Comparison of ENCODE assay signal across 12 cellular contexts in the genomic region with DNA sequence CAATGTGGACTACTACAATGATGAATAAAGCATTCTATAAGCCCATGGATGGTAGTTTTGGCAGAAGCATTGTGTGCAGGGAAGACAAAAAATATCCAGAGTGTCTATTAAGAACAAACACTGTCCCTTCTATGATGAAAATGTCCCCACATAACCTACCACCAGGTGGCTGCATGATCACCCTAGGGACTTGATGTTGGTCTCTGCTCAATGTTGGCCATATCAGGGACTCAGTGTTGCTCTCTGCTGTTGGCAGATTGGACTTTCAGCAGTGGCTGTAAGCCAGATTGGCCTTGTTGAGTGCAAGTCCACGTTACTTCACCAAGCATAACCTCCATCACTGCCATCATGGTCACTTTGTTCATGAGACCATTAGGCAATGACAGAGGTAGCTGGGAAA. TPM values are rescaled to one million over a fixed set of nuclear protein-coding genes. Genes with fewer than 3 reads are reported as not detected.
A peak's percentile ranks its signal among the peaks of the same experiment; 100 is the strongest.
DNase-seq lines count a peak whose midpoint lies in the region; ATAC-seq and TF ChIP-seq lines count a peak whose summit lies in the region.
"Not testable (repeated sequence)": the region's sequence is repeated elsewhere in the genome, so short reads cannot be mapped to it uniquely, and the experiment has no call there.
"Had no signal": no experiment of that assay in that cellular context is flagged by ENCODE, and none has a peak within 500 bp of the region (broad histone marks: within the 10 kb centered on the region; RNA-seq: fewer than 3 reads in every experiment).

No MANE protein-coding gene starts in this region.

- not testable (repeated sequence) for H3K79me2 ChIP-seq in GM23338 (replicated peaks; ENCODE audit: insufficient read depth); Loucy (ENCODE audit: insufficient read depth, low read length); OCI-LY3 (ENCODE audit: low read length); mesendoderm (ENCODE audit: control insufficient read depth, insufficient read depth, low read length)

- not testable (repeated sequence) for H3K36me3 ChIP-seq in GM06990 (ENCODE audit: control insufficient read depth, insufficient read depth, low read length); GM23338 (ENCODE audit: insufficient read depth); Loucy (ENCODE audit: insufficient read depth, low read length); OCI-LY3 (replicated peaks; ENCODE audit: low read depth, low read length); mesendoderm (ENCODE audit: control insufficient read depth, insufficient read depth, low read length)

- not testable (repeated sequence) for H3K79me1 ChIP-seq in mesendoderm (ENCODE audit: low read length)

- H3K27me3 Mint-ChIP-seq in GM23338 (ENCODE audit: insufficient read depth, low read depth, poor library complexity); T-helper 17 cell: not testable (repeated sequence)

- H3K9ac ChIP-seq in Loucy (ENCODE audit: low read depth, low read length, poor library complexity, severe bottlenecking); OCI-LY3 (ENCODE audit: low read length); mesendoderm (ENCODE audit: low read length): not testable (repeated sequence)

- not testable (repeated sequence) for H4K8ac ChIP-seq in mesendoderm (ENCODE audit: low read depth, low read length)

- not testable (repeated sequence) for H3K4me2 ChIP-seq in GM23338; Loucy (ENCODE audit: low read depth, low read length, poor library complexity, severe bottlenecking); OCI-LY3 (ENCODE audit: low read length); mesendoderm (ENCODE audit: low read length)

- H3F3A ChIP-seq in GM23338 (replicated peaks; ENCODE audit: low read depth); Loucy (ENCODE audit: low read depth): not testable (repeated sequence)

- not testable (repeated sequence) for H3K27ac Mint-ChIP-seq in GM23338, T-helper 17 cell

- H2BK120ac ChIP-seq in mesendoderm (ENCODE audit: low read depth, low read length) = not testable (repeated sequence)

- not testable (repeated sequence) for H3K4me3 Mint-ChIP-seq in GM23338, T-helper 17 cell

- not testable (repeated sequence) for H3K4ac ChIP-seq in mesendoderm (ENCODE audit: low read depth, low read length)

- H3K4me1 Mint-ChIP-seq in GM23338, T-helper 17 cell: not testable (repeated sequence)

- not testable (repeated sequence) for H3K27ac ChIP-seq in 22Rv1; GM23338 (ENCODE audit: low read depth); OCI-LY3 (ENCODE audit: low read length); mesendoderm (ENCODE audit: low read depth, low read length)

- H2AFZ ChIP-seq in GM23338; Loucy (ENCODE audit: low read length); OCI-LY3 (ENCODE audit: low read depth, low read length): not testable (repeated sequence)

- H2AK5ac ChIP-seq in mesendoderm (ENCODE audit: low read length) = not testable (repeated sequence)

- not testable (repeated sequence) for H2BK5ac ChIP-seq in mesendoderm (ENCODE audit: low read length)

- H3K9me3 ChIP-seq in Loucy (ENCODE audit: insufficient read depth, low read depth, low read length); OCI-LY3 (ENCODE audit: insufficient read depth, low read length); T-helper 17 cell (ENCODE audit: control insufficient read depth, low read length, poor library complexity, severe bottlenecking): not testable (repeated sequence)

- not testable (repeated sequence) for ATAC-seq in GM23338
- peak; percentile 36 for ATAC-seq in T-helper 17 cell

- not testable (repeated sequence) for H2BK15ac ChIP-seq in mesendoderm (replicated peaks; ENCODE audit: low read depth)

- not testable (repeated sequence) for H3K18ac ChIP-seq in mesendoderm (ENCODE audit: low read length)

- not testable (repeated sequence) for H4K20me1 ChIP-seq in GM23338 (replicated peaks; ENCODE audit: insufficient read depth); Loucy (ENCODE audit: insufficient read depth, low read length, poor library complexity, severe bottlenecking); OCI-LY3 (ENCODE audit: insufficient read depth, low read length)

- not testable (repeated sequence) for H4K5ac ChIP-seq in mesendoderm (ENCODE audit: low read length)

- not testable (repeated sequence) for H3K9me2 ChIP-seq in GM23338 (ENCODE audit: insufficient read depth); Loucy (replicated peaks; ENCODE audit: low read depth, low read length)

- DNase-seq in GM06990 (ENCODE audit: extremely low read depth, insufficient read length); T-helper 17 cell; epithelial cell of proximal tubule (ENCODE audit: low read depth): not testable (repeated sequence)
- peak; percentile 5 for DNase-seq in GM23338 (ENCODE audit: low spot score)
- peak; percentile 28 for DNase-seq in mesendoderm

- H3K23ac ChIP-seq in mesendoderm (ENCODE audit: low read length) = not testable (repeated sequence)

- H3K56ac ChIP-seq in mesendoderm (ENCODE audit: low read length) = not testable (repeated sequence)

- not testable (repeated sequence) for H3K36me3 Mint-ChIP-seq in GM23338 (ENCODE audit: low read depth); T-helper 17 cell (ENCODE audit: low read depth)

- not testable (repeated sequence) for H3K4me3 ChIP-seq in GM06990 (replicated peaks; ENCODE audit: low read depth, low read length); GM23338; Loucy (ENCODE audit: low read length, poor library complexity, severe bottlenecking); OCI-LY3 (ENCODE audit: low read length); epithelial cell of proximal tubule (ENCODE audit: low read depth, low read length); mesendoderm (ENCODE audit: low read length)

- no CpG with 5 or more reads among the region's 1 CpG for WGBS in mesendoderm (ENCODE audit: extremely low coverage, insufficient coverage, low lambda C conversion rate)

- H3K4me1 ChIP-seq in GM23338 (ENCODE audit: insufficient read depth); Loucy (ENCODE audit: insufficient read depth, low read length, poor library complexity, severe bottlenecking); OCI-LY3 (ENCODE audit: low read length); mesendoderm (ENCODE audit: control insufficient read depth, low read depth, low read length): not testable (repeated sequence)

- H3K27me3 ChIP-seq in GM06990 (replicated peaks; ENCODE audit: control insufficient read depth, insufficient read depth, low read length); GM23338 (ENCODE audit: insufficient read depth); Loucy (ENCODE audit: insufficient read depth, low read length, poor library complexity, severe bottlenecking); OCI-LY3 (ENCODE audit: low read depth, low read length); mesendoderm (ENCODE audit: insufficient read depth, low read length, poor library complexity): not testable (repeated sequence)

- H3K9me3 Mint-ChIP-seq in GM23338 = not testable (repeated sequence)

- peak; percentile 12; the same call in 1 of the 2 replicates for TF ChIP-seq CTCF in 22Rv1 (IDR thresholded peaks at IDR 0.05)
- peak; percentile 11 for TF ChIP-seq CTCF in GM06990 (IDR thresholded peaks at IDR 0.05; ENCODE audit: insufficient read depth, low read length, poor library complexity, severe bottlenecking)
- TF ChIP-seq CTCF in GM23338 (conservative IDR thresholded peaks at IDR 0.05; ENCODE audit: low read depth in 2 of 2) = peak; percentile 15 to 24; a peak in 1 of 4 replicates
- TF ChIP-seq CTCF in Loucy (conservative IDR thresholded peaks at IDR 0.05; ENCODE audit: low read length) = peak; percentile 41
- peak; percentile 8; the same call in 1 of the 2 replicates for TF ChIP-seq CTCF in OCI-LY3 (IDR thresholded peaks at IDR 0.05; ENCODE audit: low read depth, low read length)
- peak; percentile 6 for TF ChIP-seq CTCF in epithelial cell of proximal tubule (conservative IDR thresholded peaks at IDR 0.05; ENCODE audit: low read depth, low read length)

RNA-seq across cellular contexts. Expression of a gene that starts 44.2 kb away (rescaled TPM):
- total RNA-seq in GM23338 (2014; rRNA removed; shearing (Covaris generic)) = 0.31 and 0.38 TPM in 2 replicates
- 0.11 and 0.24 TPM in 2 replicates for polyA plus RNA-seq in GM23338 (2016; fragmentation: Nextera tagmentation; extraction: Ambion mirVana)
- 1 to 10 TPM; 4.4 to 4.8 TPM for total RNA-seq in T-helper 17 cell
- 1.4 and 2.7 TPM in 2 replicates for total RNA-seq in epithelial cell of proximal tubule
- 0.04 TPM for polyA plus RNA-seq in mesendoderm (2013, experiment 1 of 2)
- 0.10 TPM for polyA plus RNA-seq in mesendoderm (2013, experiment 2 of 2)
- total RNA-seq: Daoy, GM23248, Right ventricle myocardium superior had no signal
- polyA plus RNA-seq: GM23248, SK-N-SH had no signal
